ENCODE assay signal across 1 cellular context in genomic region chr19:5138606-5139594, GRCh38.
TF ChIP-seq lines count a peak whose summit lies in the region.

No MANE protein-coding gene starts in this region.

TF ChIP-seq in SK-N-SH, 30 proteins besides CTCF, POLR2A, EP300 and RAD21 (continued from another document):
- TF ChIP-seq TEAD4 (IDR thresholded peaks at IDR 0.05; ENCODE audit: borderline replicate concordance, insufficient read depth) (no peak), POLR2AphosphoS5 (IDR thresholded peaks at IDR 0.05; ENCODE audit: low read depth, low read length) (no peak), EZH2phosphoT487 (IDR thresholded peaks at IDR 0.05; ENCODE audit: borderline replicate concordance, low read depth) (no peak), JUND (IDR thresholded peaks at IDR 0.05) (no peak), NFIC (IDR thresholded peaks at IDR 0.05; ENCODE audit: borderline replicate concordance) (no peak), CHD2 (IDR thresholded peaks at IDR 0.05; ENCODE audit: low read length, partially characterized antibody) (no peak)
